Comparison of ENCODE assay signal across 14 cellular contexts in genomic region chr14:31582286-31582691, GRCh38. TPM values are rescaled to one million over a fixed set of nuclear protein-coding genes. Genes with fewer than 3 reads are reported as not detected.
DNase-seq lines count a peak whose midpoint lies in the region; ATAC-seq and TF ChIP-seq lines count a peak whose summit lies in the region.
"Had no signal": no experiment of that assay in that cellular context is flagged by ENCODE, and none has a peak within 500 bp of the region (broad histone marks: within the 10 kb centered on the region; RNA-seq: fewer than 3 reads in every experiment).

No MANE protein-coding gene starts in this region.

- no peak overlapping the region for H4K5ac ChIP-seq in H9 (ENCODE audit: insufficient read length, low read depth, low read length)

- ATAC-seq in GM21447 (IDR thresholded peaks at IDR 0.05; ENCODE audit: unreplicated experiment): no peak
- ATAC-seq in HG03565 (IDR thresholded peaks at IDR 0.05; ENCODE audit: unreplicated experiment): no peak

- H3T11ph ChIP-seq in H9 (ENCODE audit: low read length): no peak overlapping the region

- H3K9ac ChIP-seq in neural progenitor cell (no peak overlapping the region), H9 (ENCODE audit: extremely low read depth, insufficient read length, low read length) (no peak overlapping the region)

- H3K4me3 ChIP-seq in fibroblast of pulmonary artery (replicated peaks; ENCODE audit: low read depth, low read length) (no peak overlapping the region), neural progenitor cell (peak overlapping the region; percentile 29)
- H3K4me3 ChIP-seq: uterus had no signal

- H3K4me3 Mint-ChIP-seq in neural progenitor cell (no peak overlapping the region), H9 (no peak overlapping the region)
- H3K4me3 Mint-ChIP-seq: activated B cell treated with CpG ODN at 0.5 μM for 24 hours had no signal

- H2AK5ac ChIP-seq in H9 (ENCODE audit: insufficient read length, low read length): no peak overlapping the region

- H3F3A ChIP-seq in neural progenitor cell (ENCODE audit: low read depth): peaks cover 5% of the 10 kb centered on the region

- H3K79me1 ChIP-seq in H9 (ENCODE audit: insufficient read depth, low read depth, low read length, poor library complexity, severe bottlenecking): no peaks in the 10 kb centered on the region

- H4K8ac ChIP-seq in H9 (replicated peaks; ENCODE audit: insufficient read length, low read depth, low read length): no peak overlapping the region

- peaks cover 19% of the 10 kb centered on the region for H3K4me1 Mint-ChIP-seq in neural progenitor cell
- 0 out of 4 replicates have a peak, but pooled peaks cover 0 to 7% of the 10 kb centered on the region in 2 experiments for H3K4me1 Mint-ChIP-seq in H9

- H3K79me2 ChIP-seq in neural progenitor cell (ENCODE audit: low read depth): no peaks in the 10 kb centered on the region
- no peaks in the 10 kb centered on the region for H3K79me2 ChIP-seq in H9 (ENCODE audit: insufficient read depth, low read length)

- no peaks in the 10 kb centered on the region for H4K20me1 ChIP-seq in neural progenitor cell (ENCODE audit: low read depth)
- H4K20me1 ChIP-seq in H9 (ENCODE audit: control insufficient read depth, insufficient read depth, insufficient read length): no peaks in the 10 kb centered on the region

- no peak overlapping the region for H2BK20ac ChIP-seq in H9 (ENCODE audit: low read depth, low read length, poor library complexity, severe bottlenecking)

- H4K91ac ChIP-seq in H9 (ENCODE audit: insufficient read length, low read depth, low read length): no peak overlapping the region

- no peak overlapping the region for H2BK15ac ChIP-seq in H9 (ENCODE audit: low read depth, low read length)

- H3K56ac ChIP-seq in H9 (ENCODE audit: insufficient read length, low read depth, low read length): no peak overlapping the region

- no CpG with 5 or more reads among the region's 1 CpG for WGBS in H9 (ENCODE audit: extremely low coverage, insufficient read length, low lambda C conversion rate)

- H3K27me3 Mint-ChIP-seq in neural progenitor cell (ENCODE audit: insufficient read depth, low read depth) (no peaks in the 10 kb centered on the region), H9 (ENCODE audit: low read depth) (no peaks in the 10 kb centered on the region)
- H3K27me3 Mint-ChIP-seq: activated B cell treated with CpG ODN at 0.5 μM for 24 hours had no signal

- H3K9me3 Mint-ChIP-seq in neural progenitor cell (peaks cover 2% of the 10 kb centered on the region), H9 (no peaks in the 10 kb centered on the region)
- H3K9me3 Mint-ChIP-seq: activated B cell treated with CpG ODN at 0.5 μM for 24 hours had no signal

- H3K36me3 ChIP-seq in neural progenitor cell: no peaks in the 10 kb centered on the region
- H3K36me3 ChIP-seq: neutrophil, uterus had no signal

- H3K4me1 ChIP-seq in neural progenitor cell: peaks cover 35% of the 10 kb centered on the region
- no peaks in the 10 kb centered on the region for H3K4me1 ChIP-seq in H9 (ENCODE audit: insufficient read depth, low read length)
- H3K4me1 ChIP-seq: uterus had no signal

- H3K27ac ChIP-seq in neural progenitor cell: no peak overlapping the region
- no peak overlapping the region for H3K27ac ChIP-seq in H9 (ENCODE audit: insufficient read length, low read depth, low read length)
- H3K27ac ChIP-seq: HL-60, neutrophil had no signal

- no peak overlapping the region for H3K4ac ChIP-seq in H9 (ENCODE audit: low read depth, low read length)

- H3K18ac ChIP-seq in H9 (ENCODE audit: insufficient read length, low read depth, low read length): no peak overlapping the region

- H3K27me3 ChIP-seq in neural progenitor cell (no peaks in the 10 kb centered on the region), H9 (ENCODE audit: insufficient read depth, low read length) (no peaks in the 10 kb centered on the region)
- H3K27me3 ChIP-seq: neutrophil, uterus had no signal

- no peak overlapping the region for H2BK5ac ChIP-seq in H9 (ENCODE audit: insufficient read length, low read length)

- no peak overlapping the region for H3K14ac ChIP-seq in H9 (ENCODE audit: insufficient read depth, low read length)

- H2AFZ ChIP-seq in neural progenitor cell (replicated peaks): no peak overlapping the region
- no peak overlapping the region for H2AFZ ChIP-seq in H9 (ENCODE audit: low read length)

- H3K27ac Mint-ChIP-seq in neural progenitor cell (no peak overlapping the region), H9 (no peak overlapping the region)
- H3K27ac Mint-ChIP-seq: activated B cell treated with CpG ODN at 0.5 μM for 24 hours had no signal

- H2BK12ac ChIP-seq in H9 (ENCODE audit: insufficient read length, low read depth, low read length): no peak overlapping the region

- no peak for TF ChIP-seq CTCF in fibroblast of pulmonary artery (IDR thresholded peaks at IDR 0.05; ENCODE audit: low read length, missing control alignments)
- TF ChIP-seq CTCF in neural progenitor cell (IDR thresholded peaks at IDR 0.05): no peak
- TF ChIP-seq CTCF in H9 (conservative IDR thresholded peaks at IDR 0.05): no peak
- TF ChIP-seq CTCF in GM13977 (IDR thresholded peaks at IDR 0.05; ENCODE audit: extremely low read depth, insufficient read depth, missing control alignments): no peak

- H3K36me3 Mint-ChIP-seq in neural progenitor cell: peaks cover 1% of the 10 kb centered on the region
- no peaks in the 10 kb centered on the region for H3K36me3 Mint-ChIP-seq in H9 (ENCODE audit: insufficient read depth in 1 of 3, low read depth in 3 of 3)

- H3K23ac ChIP-seq in H9 (ENCODE audit: insufficient read length, low read depth, low read length): no peak overlapping the region

- H3K23me2 ChIP-seq in H9 (ENCODE audit: insufficient read length, low read depth, low read length, poor library complexity, severe bottlenecking): no peaks in the 10 kb centered on the region

- H3K4me2 ChIP-seq in neural progenitor cell: peak overlapping the region; percentile 69
- H3K4me2 ChIP-seq in H9 (ENCODE audit: insufficient read depth, insufficient read length, low read length): no peak overlapping the region

- H2BK120ac ChIP-seq in H9 (ENCODE audit: low read depth, low read length, poor library complexity, severe bottlenecking): no peak overlapping the region

- H3K9me3 ChIP-seq in neural progenitor cell (ENCODE audit: low read depth): no peaks in the 10 kb centered on the region
- no peaks in the 10 kb centered on the region for H3K9me3 ChIP-seq in H9 (ENCODE audit: control insufficient read depth, low read depth, low read length)
- H3K9me3 ChIP-seq: neutrophil, uterus had no signal

- in situ Hi-C loops in GM13977 (cut with MboI; ENCODE audit: low pct_unique_long_range_greater_than_20kb, low sequenced_read_pairs, unreplicated experiment): no loop called here

- DNase-seq in AG08395 (ENCODE audit: low spot score) (peak; percentile 18), NCI-H2171 treated with DMSO at 0.1 percent for 48 hours (lab: John Stamatoyannopoulos, UW) (peak; percentile 67), fibroblast of pulmonary artery (ENCODE audit: low read depth) (peak; percentile 55), neural progenitor cell (ENCODE audit: low spot score) (peak; percentile 64), H9 (no peak), GM13977 (ENCODE audit: low spot score) (no peak)
- DNase-seq: activated B cell treated with CpG ODN at 0.5 μM for 24 hours; MM.1S; stimulated activated CD4-positive, alpha-beta T cell treated with anti-CD3 and anti-CD28 coated beads, Interleukin-15, amount 100 ng/mL, for 24 hours had no signal

RNA-seq across cellular contexts. Expression of gene NUBPL, which starts 21.1 kb away (rescaled TPM):
- total RNA-seq in neural progenitor cell (ENCODE audit: low replicate concordance) (15.9 and 29.3 TPM in 2 replicates), H9 (2021) (10.7 and 14.8 TPM in 2 replicates)

Comparison
In these comparisons a context has a peak if more than half of its experiments do, and no peak if none do; other contexts are left out.
1. DNase-seq: peak in AG08395 (single experiment), NCI-H2171 treated with DMSO at 0.1 percent for 48 hours (single experiment), fibroblast of pulmonary artery (single experiment) and neural progenitor cell (single experiment); none in H9 (single experiment) and GM13977 (single experiment).